In genomic region chr6:28900577-28901266, GRCh38 we compare ENCODE assay signal across 20 cellular contexts. TPM values are rescaled to one million over a fixed set of nuclear protein-coding genes. Genes with fewer than 3 reads are reported as not detected.
A peak's percentile ranks its signal among the peaks of the same experiment; 100 is the strongest.
DNase-seq lines count a peak whose midpoint lies in the region; ATAC-seq and TF ChIP-seq lines count a peak whose summit lies in the region.
"Had no signal": no experiment of that assay in that cellular context is flagged by ENCODE, and none has a peak within 500 bp of the region (broad histone marks: within the 10 kb centered on the region; RNA-seq: fewer than 3 reads in every experiment).

No MANE protein-coding gene starts in this region.

- H4K91ac ChIP-seq in H9 (ENCODE audit: insufficient read length, low read depth, low read length) = no peak overlapping the region

- H3K4me3 Mint-ChIP-seq in Calu3 (ENCODE audit: low read depth, unreplicated experiment) (no peak overlapping the region), nephron (peak overlapping the region in 1 of 3 experiments; percentile 16), H9 (no peak overlapping the region)
- H3K4me3 Mint-ChIP-seq in activated CD8-positive, alpha-beta memory T cell treated with anti-CD3 and anti-CD28 coated beads, Interleukin-2, amount 10 ng/mL, durations not matched to agents 7 days and 5 days = no peak overlapping the region
- H3K4me3 Mint-ChIP-seq: activated CD4-positive, alpha-beta T cell treated with anti-CD3 and anti-CD28 coated beads, Interleukin-2, amount 10 ng/mL, durations not matched to agents 24 days and 14 days had no signal

- H3K9ac ChIP-seq in Karpas-422 (ENCODE audit: low read length) (no peak overlapping the region), H9 (ENCODE audit: extremely low read depth, insufficient read length, low read length) (no peak overlapping the region)

- H3K4me1 Mint-ChIP-seq in Calu3 (ENCODE audit: low read depth, unreplicated experiment) (no peaks in the 10 kb centered on the region), nephron (peaks cover 3% of the 10 kb centered on the region), H9 (peaks cover 3 to 4% of the 10 kb centered on the region in 2 experiments; a peak in 3 of 4 replicates)
- H3K4me1 Mint-ChIP-seq in activated CD8-positive, alpha-beta memory T cell treated with anti-CD3 and anti-CD28 coated beads, Interleukin-2, amount 10 ng/mL, durations not matched to agents 7 days and 5 days = peaks cover 6% of the 10 kb centered on the region

- H3K27ac Mint-ChIP-seq in Calu3 (ENCODE audit: unreplicated experiment) = peak overlapping the region; percentile 9
- H3K27ac Mint-ChIP-seq in nephron = peak overlapping the region in 2 of 3 experiments; percentile 17 to 31
- H3K27ac Mint-ChIP-seq in H9 = peak overlapping the region in 1 of 3 experiments; percentile 87; a peak in 2 of 7 replicates
- H3K27ac Mint-ChIP-seq in activated CD8-positive, alpha-beta memory T cell treated with anti-CD3 and anti-CD28 coated beads, Interleukin-2, amount 10 ng/mL, durations not matched to agents 7 days and 5 days = no peak overlapping the region
- H3K27ac Mint-ChIP-seq: activated CD4-positive, alpha-beta T cell treated with anti-CD3 and anti-CD28 coated beads, Interleukin-2, amount 10 ng/mL, durations not matched to agents 24 days and 14 days had no signal

- 0 out of 2 replicates have a peak, but pooled peaks cover 4% of the 10 kb centered on the region for H4K20me1 ChIP-seq in Karpas-422 (ENCODE audit: insufficient read depth, low read depth, low read length)
- H4K20me1 ChIP-seq in H9 (ENCODE audit: control insufficient read depth, insufficient read depth, insufficient read length) = no peaks in the 10 kb centered on the region

- H3K36me3 ChIP-seq in Karpas-422 (ENCODE audit: insufficient read depth, low read length) = peaks cover 43% of the 10 kb centered on the region
- H3K36me3 ChIP-seq: ovary had no signal

- no peak overlapping the region for H3K4ac ChIP-seq in H9 (ENCODE audit: low read depth, low read length)

- H3K36me3 Mint-ChIP-seq in Calu3 (ENCODE audit: insufficient read depth, unreplicated experiment) (peaks cover 86% of the 10 kb centered on the region), nephron (ENCODE audit: low read depth) (peaks cover 57% of the 10 kb centered on the region), H9 (ENCODE audit: insufficient read depth in 1 of 3, low read depth in 3 of 3) (peaks cover 30 to 57% (median 42%) of the 10 kb centered on the region in 3 experiments)
- H3K36me3 Mint-ChIP-seq in activated CD8-positive, alpha-beta memory T cell treated with anti-CD3 and anti-CD28 coated beads, Interleukin-2, amount 10 ng/mL, durations not matched to agents 7 days and 5 days = peaks cover 46% of the 10 kb centered on the region

- H3K79me2 ChIP-seq in Karpas-422 (ENCODE audit: low read length) (no peaks in the 10 kb centered on the region), H9 (ENCODE audit: insufficient read depth, low read length) (no peaks in the 10 kb centered on the region)

- intact Hi-C loops in Calu3 (cut with micrococcal nuclease; ENCODE audit: unreplicated experiment) = no loop called here

- peaks cover 18% of the 10 kb centered on the region for H3K4me1 ChIP-seq in Karpas-422 (ENCODE audit: low read length)
- no peaks in the 10 kb centered on the region for H3K4me1 ChIP-seq in H9 (ENCODE audit: insufficient read depth, low read length)
- H3K4me1 ChIP-seq: SJSA1 had no signal

- no peak overlapping the region for H3K23ac ChIP-seq in H9 (ENCODE audit: insufficient read length, low read depth, low read length)

- H3K4me3 ChIP-seq in Karpas-422 (ENCODE audit: low read length) = no peak overlapping the region
- H3K4me3 ChIP-seq: ovary, right atrium auricular region, SJSA1, stomach, transverse colon had no signal

- no peak overlapping the region for H2BK5ac ChIP-seq in H9 (ENCODE audit: insufficient read length, low read length)

- H2BK15ac ChIP-seq in H9 (ENCODE audit: low read depth, low read length) = no peak overlapping the region

- ATAC-seq in activated CD8-positive, alpha-beta memory T cell treated with anti-CD3 and anti-CD28 coated beads, Interleukin-2, amount 10 ng/mL, durations not matched to agents 7 days and 5 days = no peak

- H3K4me2 ChIP-seq in Karpas-422 (ENCODE audit: low read depth, low read length, poor library complexity, severe bottlenecking) = no peak overlapping the region
- no peak overlapping the region for H3K4me2 ChIP-seq in H9 (ENCODE audit: insufficient read depth, insufficient read length, low read length)

- no peak overlapping the region for H4K5ac ChIP-seq in H9 (ENCODE audit: insufficient read length, low read depth, low read length)

- H3K23me2 ChIP-seq in H9 (ENCODE audit: insufficient read length, low read depth, low read length, poor library complexity, severe bottlenecking) = peaks cover 6% of the 10 kb centered on the region

- H2BK20ac ChIP-seq in H9 (ENCODE audit: low read depth, low read length, poor library complexity, severe bottlenecking) = no peak overlapping the region

- H3K27ac ChIP-seq in Karpas-422 (ENCODE audit: low read length) (peak overlapping the region; percentile 29; the same call in 1 of the 2 replicates), H9 (ENCODE audit: insufficient read length, low read depth, low read length) (no peak overlapping the region)
- H3K27ac ChIP-seq: ovary, right atrium auricular region, SJSA1, stomach, transverse colon had no signal

- no peaks in the 10 kb centered on the region for H3K9me2 ChIP-seq in Karpas-422 (replicated peaks; ENCODE audit: insufficient read depth, low read length)

- no peak overlapping the region for H3K18ac ChIP-seq in H9 (ENCODE audit: insufficient read length, low read depth, low read length)

- no TSS peak for BruUV-seq in Calu3 (replicated peaks; lab: Mats Ljungman, UMichigan)

- DNase-seq in Calu3 = no peak
- DNase-seq in Karpas-422 = peak; percentile 49
- DNase-seq in SIG-M5 (lab: John Stamatoyannopoulos, UW) = peak; percentile 24
- no peak for DNase-seq in H9
- no peak for DNase-seq in activated CD8-positive, alpha-beta memory T cell treated with anti-CD3 and anti-CD28 coated beads, Interleukin-2, amount 10 ng/mL, durations not matched to agents 7 days and 5 days
- DNase-seq in EL = no peak
- DNase-seq: activated CD4-positive, alpha-beta T cell treated with anti-CD3 and anti-CD28 coated beads, Interleukin-2, amount 10 ng/mL, durations not matched to agents 24 days and 14 days; amygdala; cortex of kidney; DMS79; glutamatergic neuron; IMR-90; MM.1S; NCI-H526 treated with DMSO at 0.1 percent for 48 hours; ovary; stomach; transverse colon had no signal

- H3K9me3 Mint-ChIP-seq in Calu3 (ENCODE audit: low read depth, unreplicated experiment) = no peaks in the 10 kb centered on the region
- H3K9me3 Mint-ChIP-seq in nephron = no peaks in the 10 kb centered on the region
- peaks cover 3 to 5% of the 10 kb centered on the region in 2 experiments; a peak in 3 of 5 replicates for H3K9me3 Mint-ChIP-seq in H9
- H3K9me3 Mint-ChIP-seq in activated CD8-positive, alpha-beta memory T cell treated with anti-CD3 and anti-CD28 coated beads, Interleukin-2, amount 10 ng/mL, durations not matched to agents 7 days and 5 days (ENCODE audit: low read depth) = no peaks in the 10 kb centered on the region
- H3K9me3 Mint-ChIP-seq: activated CD4-positive, alpha-beta T cell treated with anti-CD3 and anti-CD28 coated beads, Interleukin-2, amount 10 ng/mL, durations not matched to agents 24 days and 14 days had no signal

- no peak overlapping the region for H4K8ac ChIP-seq in H9 (replicated peaks; ENCODE audit: insufficient read length, low read depth, low read length)

- H2AK5ac ChIP-seq in H9 (ENCODE audit: insufficient read length, low read length) = no peak overlapping the region

- no peaks in the 10 kb centered on the region for H3K79me1 ChIP-seq in H9 (ENCODE audit: insufficient read depth, low read depth, low read length, poor library complexity, severe bottlenecking)

- CTCF ChIA-PET in Calu3 (lab: Charles Lee) = no interaction called here
- CTCF ChIA-PET in activated CD8-positive, alpha-beta memory T cell treated with anti-CD3 and anti-CD28 coated beads, Interleukin-2, amount 10 ng/mL, durations not matched to agents 7 days and 5 days (lab: Charles Lee) = no interaction called here

- H3K27me3 Mint-ChIP-seq in Calu3 (ENCODE audit: unreplicated experiment) = no peaks in the 10 kb centered on the region
- peaks cover 6% of the 10 kb centered on the region for H3K27me3 Mint-ChIP-seq in nephron (ENCODE audit: low read depth)
- peaks cover 4% of the 10 kb centered on the region; the same call in 1 of the 2 replicates for H3K27me3 Mint-ChIP-seq in H9 (ENCODE audit: low read depth)
- H3K27me3 Mint-ChIP-seq in activated CD8-positive, alpha-beta memory T cell treated with anti-CD3 and anti-CD28 coated beads, Interleukin-2, amount 10 ng/mL, durations not matched to agents 7 days and 5 days = no peaks in the 10 kb centered on the region

- H3K9me3 ChIP-seq in Karpas-422 (ENCODE audit: low read length) = no peaks in the 10 kb centered on the region
- H3K9me3 ChIP-seq in H9 (ENCODE audit: control insufficient read depth, low read depth, low read length) = no peaks in the 10 kb centered on the region
- H3K9me3 ChIP-seq: ovary, right atrium auricular region, SJSA1, stomach, transverse colon had no signal

- no peak overlapping the region for H3K14ac ChIP-seq in H9 (ENCODE audit: insufficient read depth, low read length)

- TF ChIP-seq CTCF in Calu3 (IDR thresholded peaks at IDR 0.05; ENCODE audit: unreplicated experiment) = no peak
- TF ChIP-seq CTCF in nephron (IDR thresholded peaks at IDR 0.05; ENCODE audit: unreplicated experiment in 3 of 3) = no peak
- TF ChIP-seq CTCF in H9 (conservative IDR thresholded peaks at IDR 0.05) = no peak

- H2BK120ac ChIP-seq in H9 (ENCODE audit: low read depth, low read length, poor library complexity, severe bottlenecking) = no peak overlapping the region

- H2BK12ac ChIP-seq in H9 (ENCODE audit: insufficient read length, low read depth, low read length) = no peak overlapping the region

- H3K27me3 ChIP-seq in Karpas-422 (ENCODE audit: low read length) (no peaks in the 10 kb centered on the region), H9 (ENCODE audit: insufficient read depth, low read length) (no peaks in the 10 kb centered on the region)
- H3K27me3 ChIP-seq: ovary, right atrium auricular region, SJSA1, stomach, transverse colon had no signal

- no peak overlapping the region for H3K56ac ChIP-seq in H9 (ENCODE audit: insufficient read length, low read depth, low read length)

- WGBS in H9 (ENCODE audit: extremely low coverage, insufficient read length, low lambda C conversion rate) = no CpG with 5 or more reads among the region's 5 CpGs

- H2AFZ ChIP-seq in Karpas-422 (ENCODE audit: low read length) (no peak overlapping the region), H9 (ENCODE audit: low read length) (no peak overlapping the region)

- H3T11ph ChIP-seq in H9 (ENCODE audit: low read length) = no peak overlapping the region

RNA-seq across cellular contexts. Expression of gene TRIM27, which starts 23.1 kb away (rescaled TPM):
- total RNA-seq in Calu3 (2022) = 85.8 and 91.6 TPM in 2 replicates
- 84.3 and 87.8 TPM in 2 replicates for total RNA-seq in Karpas-422 (2014; rRNA removed; shearing (Covaris generic); ENCODE audit: low replicate concordance)
- total RNA-seq in H9 (2021) = 93.1 and 98.2 TPM in 2 replicates
- total RNA-seq in activated CD8-positive, alpha-beta memory T cell treated with anti-CD3 and anti-CD28 coated beads, Interleukin-2, amount 10 ng/mL, durations not matched to agents 7 days and 5 days = 10 to 100 TPM; 52.5 to 62.9 TPM

Comparison
In these comparisons a context has a peak if more than half of its experiments do, and no peak if none do; other contexts are left out.
1. DNase-seq: peak in Karpas-422 (single experiment) and SIG-M5 (single experiment); none in Calu3 (single experiment), H9 (single experiment), activated CD8-positive, alpha-beta memory T cell treated with anti-CD3 and anti-CD28 coated beads, Interleukin-2, amount 10 ng/mL, durations not matched to agents 7 days and 5 days (single experiment) and EL (single experiment).